12 cellular contexts compared by ENCODE assay signal in genomic region chr1:159005161-159005560, GRCh38. TPM values are rescaled to one million over a fixed set of nuclear protein-coding genes. Genes with fewer than 3 reads are reported as not detected.
A peak's percentile ranks its signal among the peaks of the same experiment; 100 is the strongest.
DNase-seq lines count a peak whose midpoint lies in the region; ATAC-seq and TF ChIP-seq lines count a peak whose summit lies in the region.
"Had no signal": no experiment of that assay in that cellular context is flagged by ENCODE, and none has a peak within 500 bp of the region (broad histone marks: within the 10 kb centered on the region; RNA-seq: fewer than 3 reads in every experiment).

No MANE protein-coding gene starts in this region.

- DNase-seq in right atrium auricular region (ENCODE audit: low spot score) (no peak), left ventricle myocardium superior (no peak), endodermal cell (no peak), uterus (no peak), iPS-NIHi11 (ENCODE audit: low spot score) (no peak), coronary artery (ENCODE audit: low spot score) (no peak)
- DNase-seq in naive thymus-derived CD8-positive, alpha-beta T cell = no peak
- DNase-seq: activated CD8-positive, alpha-beta memory T cell treated with anti-CD3 and anti-CD28 coated beads, Interleukin-2, amount 10 ng/mL, durations not matched to agents 7 days and 5 days; caudate nucleus; NCI-H1092 treated with DMSO at 0.1 percent for 48 hours had no signal

- TF ChIP-seq CTCF in right atrium auricular region (IDR thresholded peaks at IDR 0.05) (no peak), endodermal cell (conservative IDR thresholded peaks at IDR 0.05) (no peak), uterus (IDR thresholded peaks at IDR 0.05) (no peak), coronary artery (IDR thresholded peaks at IDR 0.05) (no peak)

- peak overlapping the region; percentile 50 for H3K4me3 Mint-ChIP-seq in endodermal cell
- H3K4me3 Mint-ChIP-seq in naive thymus-derived CD8-positive, alpha-beta T cell = no peak overlapping the region
- H3K4me3 Mint-ChIP-seq: activated CD8-positive, alpha-beta memory T cell treated with anti-CD3 and anti-CD28 coated beads, Interleukin-2, amount 10 ng/mL, durations not matched to agents 7 days and 5 days had no signal

- H3K4me3 ChIP-seq in right atrium auricular region (peak overlapping the region in 1 of 2 donors; percentile 1), endodermal cell (ENCODE audit: low read length) (peak overlapping the region; percentile 75), uterus (no peak overlapping the region), coronary artery (no peak overlapping the region)

- H3K36me3 ChIP-seq in right atrium auricular region = no peaks in the 10 kb centered on the region
- H3K36me3 ChIP-seq in endodermal cell (ENCODE audit: control insufficient read depth, insufficient read depth, low read length) = no peaks in the 10 kb centered on the region
- no peaks in the 10 kb centered on the region for H3K36me3 ChIP-seq in uterus

- H3K9me3 ChIP-seq in right atrium auricular region (no peaks in the 10 kb centered on the region), endodermal cell (ENCODE audit: control insufficient read depth, low read length) (no peaks in the 10 kb centered on the region), uterus (no peaks in the 10 kb centered on the region)

- no peak for TF ChIP-seq POLR2A in uterus (IDR thresholded peaks at IDR 0.05)

- no peaks in the 10 kb centered on the region for H3K36me3 Mint-ChIP-seq in endodermal cell (ENCODE audit: low read depth)
- no peaks in the 10 kb centered on the region for H3K36me3 Mint-ChIP-seq in naive thymus-derived CD8-positive, alpha-beta T cell
- H3K36me3 Mint-ChIP-seq: type B pancreatic cell had no signal

- H3K27ac ChIP-seq in right atrium auricular region (peak overlapping the region; percentile 54 to 62), endodermal cell (ENCODE audit: low read depth, low read length) (no peak overlapping the region), uterus (peak overlapping the region; percentile 50 to 53), coronary artery (peak overlapping the region in 1 of 2 donors; percentile 70)

- no peaks in the 10 kb centered on the region for H3K27me3 ChIP-seq in right atrium auricular region
- no peaks in the 10 kb centered on the region for H3K27me3 ChIP-seq in endodermal cell (ENCODE audit: control insufficient read depth, insufficient read depth, low read length, poor library complexity, severe bottlenecking)
- no peaks in the 10 kb centered on the region for H3K27me3 ChIP-seq in uterus

- peaks cover 0 to 43% of the 10 kb centered on the region in 2 donors for H3K4me1 ChIP-seq in right atrium auricular region
- peaks cover 24% of the 10 kb centered on the region for H3K4me1 ChIP-seq in endodermal cell (ENCODE audit: control insufficient read depth, insufficient read depth, low read length)
- H3K4me1 ChIP-seq in uterus = no peaks in the 10 kb centered on the region

- H3K9ac ChIP-seq in endodermal cell (ENCODE audit: extremely low read depth, low read length, poor library complexity, severe bottlenecking) = no peak overlapping the region

- H3K27me3 Mint-ChIP-seq in endodermal cell (ENCODE audit: insufficient read depth) = no peaks in the 10 kb centered on the region
- no peaks in the 10 kb centered on the region for H3K27me3 Mint-ChIP-seq in naive thymus-derived CD8-positive, alpha-beta T cell
- H3K27me3 Mint-ChIP-seq: activated CD8-positive, alpha-beta memory T cell treated with anti-CD3 and anti-CD28 coated beads, Interleukin-2, amount 10 ng/mL, durations not matched to agents 7 days and 5 days had no signal

- intact Hi-C loops in left ventricle myocardium superior (cut with micrococcal nuclease) (no loop called here), uterus (cut with DNase I; ENCODE audit: low total_unique reads) (no loop called here)

- POLR2A ChIA-PET in naive thymus-derived CD8-positive, alpha-beta T cell (lab: Charles Lee) = no interaction called here

- ATAC-seq in left ventricle myocardium superior (no peak), HG03139 (IDR thresholded peaks at IDR 0.05; ENCODE audit: unreplicated experiment) (no peak)
- ATAC-seq in naive thymus-derived CD8-positive, alpha-beta T cell = no peak
- ATAC-seq: activated CD8-positive, alpha-beta memory T cell treated with anti-CD3 and anti-CD28 coated beads, Interleukin-2, amount 10 ng/mL, durations not matched to agents 7 days and 5 days had no signal

- peaks cover 59% of the 10 kb centered on the region for H3K4me1 Mint-ChIP-seq in endodermal cell
- H3K4me1 Mint-ChIP-seq in naive thymus-derived CD8-positive, alpha-beta T cell = peaks cover 17 to 43% (median 32%) of the 10 kb centered on the region in 4 donors

- H3K27ac Mint-ChIP-seq in endodermal cell = peak overlapping the region; percentile 90
- peak overlapping the region in 6 of 10 donors; percentile 0 to 99 (median 54) for H3K27ac Mint-ChIP-seq in naive thymus-derived CD8-positive, alpha-beta T cell
- H3K27ac Mint-ChIP-seq: type B pancreatic cell had no signal

- H3K9me3 Mint-ChIP-seq in endodermal cell = no peaks in the 10 kb centered on the region
- peaks cover 0 to 15% (median 0%) of the 10 kb centered on the region in 9 donors for H3K9me3 Mint-ChIP-seq in naive thymus-derived CD8-positive, alpha-beta T cell
- H3K9me3 Mint-ChIP-seq: type B pancreatic cell had no signal

RNA-seq across cellular contexts. Expression of gene IFI16, which starts 4.5 kb away (rescaled TPM):
- total RNA-seq in right atrium auricular region (10 to 100 TPM; 31.1 to 41.2 TPM), left ventricle myocardium superior (24.2 TPM), endodermal cell (10 to 100 TPM; 10.4 to 11.9 TPM), uterus (100 to 1,000 TPM in 1 of 4 donors, 10 to 100 TPM in 3; 41.9 to 114 (median 59.8) TPM)
- polyA plus RNA-seq in endodermal cell (2013, experiment 1 of 2) = 8.3 TPM
- polyA plus RNA-seq in endodermal cell (2013, experiment 2 of 2) = 10.8 TPM
- 10 to 100 TPM; 83.4 to 89.8 TPM for total RNA-seq in naive thymus-derived CD8-positive, alpha-beta T cell
- polyA plus RNA-seq in naive thymus-derived CD8-positive, alpha-beta T cell = 10 to 100 TPM; 49.2 to 55.2 (median 53.5) TPM
